Comparison of ENCODE assay signal across 8 cellular contexts in the genomic region with DNA sequence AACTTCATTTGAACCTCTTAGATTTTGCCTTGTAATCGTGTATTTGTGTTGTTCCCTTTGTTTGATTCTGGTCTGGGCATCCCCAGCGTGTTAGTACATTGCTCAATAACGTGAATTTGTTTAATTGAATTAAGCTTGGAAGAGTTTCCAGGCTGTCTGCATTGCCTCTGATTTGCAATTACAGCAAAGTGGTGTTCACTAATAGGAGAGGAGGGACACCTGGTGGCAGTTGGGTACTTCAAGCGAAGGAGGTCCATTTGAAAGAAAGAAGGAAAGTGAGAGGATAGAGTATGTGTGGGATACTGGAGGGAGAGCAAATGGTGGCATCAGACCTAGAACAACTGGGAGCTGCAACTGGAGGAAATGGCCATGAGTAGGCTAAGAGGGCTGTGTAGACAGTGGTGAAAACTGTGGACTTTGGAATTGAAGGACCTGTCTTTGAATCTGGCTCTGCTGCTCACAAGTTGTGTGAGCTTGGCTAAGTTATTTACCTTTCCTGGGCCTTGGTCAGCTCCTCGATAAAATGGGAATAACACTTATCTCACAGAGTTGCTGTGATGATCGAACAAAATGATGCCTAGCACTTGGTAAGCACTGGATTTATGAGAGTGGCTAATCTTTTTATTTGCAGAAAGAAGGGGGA.
DNase-seq lines count a peak whose midpoint lies in the region; ATAC-seq and TF ChIP-seq lines count a peak whose summit lies in the region.

No MANE protein-coding gene starts in this region.

- peak; percentile 88 for TF ChIP-seq RAD21 in Ishikawa (IDR thresholded peaks at IDR 0.05; ENCODE audit: low read depth)

- no peaks in the 10 kb centered on the region for H3K4me1 Mint-ChIP-seq in stimulated activated naive CD8-positive, alpha-beta T cell treated with anti-CD3 and anti-CD28 coated beads, Interleukin-15, amount 100 ng/mL, for 72 hours

- H3K27me3 ChIP-seq in RWPE2 (ENCODE audit: insufficient read depth, poor library complexity, severe bottlenecking) = no peaks in the 10 kb centered on the region

- H3K4me1 ChIP-seq in RWPE2 (ENCODE audit: insufficient read depth, poor library complexity, severe bottlenecking) = no peaks in the 10 kb centered on the region

- no peak overlapping the region for H3K27ac ChIP-seq in RWPE2 (ENCODE audit: poor library complexity, severe bottlenecking)

- peak; percentile 72 for TF ChIP-seq CTCF in RWPE2 (IDR thresholded peaks at IDR 0.05; ENCODE audit: poor library complexity, severe bottlenecking)

- no peaks in the 10 kb centered on the region for H3K9me3 ChIP-seq in RWPE2 (ENCODE audit: severe bottlenecking)

- H3K36me3 ChIP-seq in RWPE2 (ENCODE audit: low read depth) = no peaks in the 10 kb centered on the region

- no peaks in the 10 kb centered on the region for H3K9me3 Mint-ChIP-seq in stimulated activated naive CD8-positive, alpha-beta T cell treated with anti-CD3 and anti-CD28 coated beads, Interleukin-15, amount 100 ng/mL, for 72 hours

- no peak overlapping the region for H3K4me3 Mint-ChIP-seq in stimulated activated naive CD8-positive, alpha-beta T cell treated with anti-CD3 and anti-CD28 coated beads, Interleukin-15, amount 100 ng/mL, for 72 hours

- in situ Hi-C loops in T47D (cut with HindIII; ENCODE audit: low pct_unique_long_range_greater_than_20kb, low sequenced_read_pairs) = no loop called here

- H3K4me3 ChIP-seq in RWPE2 (ENCODE audit: severe bottlenecking) = no peak overlapping the region

- ATAC-seq in GM19467 (IDR thresholded peaks at IDR 0.05; ENCODE audit: unreplicated experiment) (peak; percentile 48), RWPE2 (ENCODE audit: low read depth) (peak; percentile 77)
- peak; percentile 55 for ATAC-seq in stimulated activated naive CD8-positive, alpha-beta T cell treated with anti-CD3 and anti-CD28 coated beads, Interleukin-15, amount 100 ng/mL, for 72 hours

- no peak for TF ChIP-seq EP300 in Ishikawa (IDR thresholded peaks at IDR 0.05; ENCODE audit: borderline replicate concordance)

- no peak overlapping the region for H3K27ac Mint-ChIP-seq in stimulated activated naive CD8-positive, alpha-beta T cell treated with anti-CD3 and anti-CD28 coated beads, Interleukin-15, amount 100 ng/mL, for 72 hours

- peaks cover 23% of the 10 kb centered on the region for H3K27me3 Mint-ChIP-seq in stimulated activated naive CD8-positive, alpha-beta T cell treated with anti-CD3 and anti-CD28 coated beads, Interleukin-15, amount 100 ng/mL, for 72 hours

- DNase-seq in DMS53 treated with DMSO at 0.1 percent for 48 hours (lab: John Stamatoyannopoulos, UW; ENCODE audit: unreplicated experiment) (peak; percentile 48), RWPE2 (ENCODE audit: low spot score) (no peak), T47D (ENCODE audit: low read depth in 1 of 2, low spot score in 1 of 2) (peak; percentile 20 to 77), kidney glomerular epithelial cell (lab: John Stamatoyannopoulos, UW) (peak; percentile 34), T1000 (lab: John Stamatoyannopoulos, UW) (no peak)
- DNase-seq in stimulated activated naive CD8-positive, alpha-beta T cell treated with anti-CD3 and anti-CD28 coated beads, Interleukin-15, amount 100 ng/mL, for 72 hours = peak; percentile 9 to 28

TF ChIP-seq in Ishikawa, 13 proteins besides CTCF, POLR2A, EP300 and RAD21:
- TF ChIP-seq CEBPB (IDR thresholded peaks at IDR 0.05) (peak; percentile 51; the same call in 1 of the 2 replicates), TEAD4 (IDR thresholded peaks at IDR 0.05) (no peak)
- TF ChIP-seq, protein P1, sequence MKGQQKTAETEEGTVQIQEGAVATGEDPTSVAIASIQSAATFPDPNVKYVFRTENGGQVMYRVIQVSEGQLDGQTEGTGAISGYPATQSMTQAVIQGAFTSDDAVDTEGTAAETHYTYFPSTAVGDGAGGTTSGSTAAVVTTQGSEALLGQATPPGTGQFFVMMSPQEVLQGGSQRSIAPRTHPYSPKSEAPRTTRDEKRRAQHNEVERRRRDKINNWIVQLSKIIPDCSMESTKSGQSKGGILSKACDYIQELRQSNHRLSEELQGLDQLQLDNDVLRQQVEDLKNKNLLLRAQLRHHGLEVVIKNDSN (IDR thresholded peaks at IDR 0.05) = no peak

Comparison
In these comparisons a context has a peak if more than half of its experiments do, and no peak if none do; other contexts are left out.
1. DNase-seq: peak in DMS53 treated with DMSO at 0.1 percent for 48 hours (single experiment), T47D (2 of 2), kidney glomerular epithelial cell (single experiment) and stimulated activated naive CD8-positive, alpha-beta T cell treated with anti-CD3 and anti-CD28 coated beads, Interleukin-15, amount 100 ng/mL, for 72 hours (2 of 2); none in RWPE2 (single experiment) and T1000 (single experiment).
2. Peak in every context shown above with its lines, with median percentiles within 50 percentile points of each other: ATAC-seq.